Comparison of ENCODE assay signal across 29 cellular contexts in genomic region chr11:87849216-87849615, GRCh38.
"Had no signal": no experiment of that assay in that cellular context is flagged by ENCODE, and none has a peak within 500 bp of the region (broad histone marks: within the 10 kb centered on the region; RNA-seq: fewer than 3 reads in every experiment).

No MANE protein-coding gene starts in this region.

- H3K4me1 ChIP-seq: adrenal gland, body of pancreas, colonic mucosa, esophagus squamous epithelium had no signal

- H3K9me3 ChIP-seq: adrenal gland, body of pancreas, colonic mucosa, esophagus squamous epithelium had no signal

- ATAC-seq: activated CD4-positive, alpha-beta T cell treated with anti-CD3 and anti-CD28 coated beads for 36 hours; activated CD8-positive, alpha-beta memory T cell treated with anti-CD3 and anti-CD28 coated beads, Interleukin-2, amount 10 ng/mL, durations not matched to agents 7 days and 5 days; activated CD8-positive, alpha-beta T cell treated with anti-CD3 and anti-CD28 coated beads, Interleukin-2, amount 10 ng/mL, durations not matched to agents 7 days and 5 days; activated naive CD8-positive, alpha-beta T cell treated with anti-CD3 and anti-CD28 coated beads, Interleukin-2, amount 50 U/mL, for 24 hours; body of pancreas; T-helper 17 cell had no signal

- DNase-seq: activated CD4-positive, alpha-beta memory T cell treated with anti-CD3 and anti-CD28 coated beads for 36 hours; activated CD4-positive, alpha-beta T cell treated with anti-CD3 and anti-CD28 coated beads for 36 hours; activated CD4-positive, alpha-beta T cell treated with anti-CD3 and anti-CD28 coated beads, Interleukin-2, amount 10 ng/mL, durations not matched to agents 24 days and 14 days; activated CD4-positive, CD25-positive, alpha-beta regulatory T cell; activated CD4-positive, CD25-positive, alpha-beta regulatory T cell treated with anti-CD3 and anti-CD28 coated beads, Interleukin-2, amount 50 U/mL, for 72 hours; activated CD8-positive, alpha-beta memory T cell treated with anti-CD3 and anti-CD28 coated beads, Interleukin-2, amount 10 ng/mL, durations not matched to agents 7 days and 5 days; activated CD8-positive, alpha-beta memory T cell treated with anti-CD3 and anti-CD28 coated beads, Interleukin-2, amount 50 U/mL, for 4 hours; activated CD8-positive, alpha-beta T cell treated with anti-CD3 and anti-CD28 coated beads, Interleukin-2, amount 10 ng/mL, durations not matched to agents 7 days and 5 days; activated effector memory CD4-positive, alpha-beta T cell treated with anti-CD3 and anti-CD28 coated beads, Interleukin-2, amount 50 U/mL, for 16 hours; activated naive CD4-positive, alpha-beta T cell treated with anti-CD3 and anti-CD28 coated beads for 36 hours; activated naive CD8-positive, alpha-beta T cell treated with anti-CD3 and anti-CD28 coated beads for 36 hours; activated naive CD8-positive, alpha-beta T cell treated with anti-CD3 and anti-CD28 coated beads, Interleukin-2, amount 50 U/mL, for 24 hours; activated T-cell treated with anti-CD3 and anti-CD28 coated beads, Interleukin-2, amount 50 U/mL, for 1 hour; activated T-cell treated with anti-CD3 and anti-CD28 coated beads, Interleukin-2, amount 50 U/mL, for 48 hours; adrenal gland; amygdala; aorta; body of pancreas; central memory CD4-positive, alpha-beta T cell; cerebellar nuclear complex; colonic mucosa; effector CD8-positive, alpha-beta T cell; esophagus squamous epithelium; foreskin melanocyte; head of caudate nucleus; T-helper 1 cell; T-helper 17 cell; T1000 had no signal

- H3K4me3 ChIP-seq: adrenal gland, body of pancreas, colonic mucosa, esophagus squamous epithelium had no signal

- H3K27me3 ChIP-seq: adrenal gland, body of pancreas, colonic mucosa, esophagus squamous epithelium had no signal

- H3K36me3 ChIP-seq: adrenal gland, colonic mucosa, esophagus squamous epithelium had no signal

- H3K27ac ChIP-seq: adrenal gland, body of pancreas, colonic mucosa, epithelial cell of prostate, esophagus squamous epithelium had no signal
